ENCODE assay signal across 8 cellular contexts in genomic region chr22:29359469-29359868, GRCh38. TPM values are rescaled to one million over a fixed set of nuclear protein-coding genes. Genes with fewer than 3 reads are reported as not detected.
DNase-seq lines count a peak whose midpoint lies in the region; ATAC-seq and TF ChIP-seq lines count a peak whose summit lies in the region.

No MANE protein-coding gene starts in this region.

- H3K27ac ChIP-seq in Peyer's patch, result no peak overlapping the region

- DNase-seq in ELR (ENCODE audit: low read depth) (peak; percentile 81), Peyer's patch (peak in 2 of 3 donors; percentile 58 to 63), nucleus accumbens (lab: John Stamatoyannopoulos, UW) (peak in 32 of 56 donors; percentile 12 to 72 (median 32)), NCI-H187 treated with DMSO at 0.1 percent for 48 hours (lab: John Stamatoyannopoulos, UW) (no peak), NCI-H1436 (lab: John Stamatoyannopoulos, UW) (no peak), SIG-M5 (lab: John Stamatoyannopoulos, UW) (no peak)
- no peak for DNase-seq in stimulated activated CD4-positive, alpha-beta T cell treated with anti-CD3 and anti-CD28 coated beads, Interleukin-2, amount 100 ng/mL, for 48 hours

- peak; percentile 30 for ATAC-seq in esophagus mucosa

- TF ChIP-seq CTCF in Peyer's patch (IDR thresholded peaks at IDR 0.05), result peak in 4 of 6 experiments; percentile 26 to 52 (median 43)

- H3K27me3 ChIP-seq in Peyer's patch, result no peaks in the 10 kb centered on the region

- peaks cover 0 to 5% (median 0%) of the 10 kb centered on the region in 4 donors for H3K4me1 ChIP-seq in Peyer's patch

- no peaks in the 10 kb centered on the region for H3K9me3 ChIP-seq in Peyer's patch

- H3K4me3 ChIP-seq in Peyer's patch, result no peak overlapping the region

- H3K36me3 ChIP-seq in Peyer's patch, result peaks cover 0 to 65% (median 4%) of the 10 kb centered on the region in 3 donors

- TF ChIP-seq POLR2A in Peyer's patch (IDR thresholded peaks at IDR 0.05), result no peak

RNA-seq across cellular contexts. Expression of gene AP1B1, which starts 28.9 kb away (rescaled TPM):
- total RNA-seq in Peyer's patch (100 to 1,000 TPM; 109 to 135 (median 124) TPM), esophagus mucosa (80.8 TPM)

RNA-seq across cellular contexts. Expression of gene RASL10A, which starts 44.0 kb away (rescaled TPM):
- 1 to 10 TPM in 2 of 4 donors, under 1 TPM in 1, not detected in 1; 0.85 to 9.0 (median 5.6) TPM for total RNA-seq in Peyer's patch
- total RNA-seq in esophagus mucosa, result 0.88 TPM

RNA-seq across cellular contexts. Expression of gene GAS2L1, which starts 53.0 kb away (rescaled TPM):
- total RNA-seq in Peyer's patch, result 10 to 100 TPM; 20.6 to 63.1 (median 35.6) TPM
- total RNA-seq in esophagus mucosa, result 27.7 TPM

Comparison
In these comparisons a context has a peak if more than half of its experiments do, and no peak if none do; other contexts are left out.
1. DNase-seq: peak in ELR (single experiment), Peyer's patch (2 of 3) and nucleus accumbens (32 of 56); none in NCI-H187 treated with DMSO at 0.1 percent for 48 hours (single experiment), stimulated activated CD4-positive, alpha-beta T cell treated with anti-CD3 and anti-CD28 coated beads, Interleukin-2, amount 100 ng/mL, for 48 hours (0 of 2), NCI-H1436 (single experiment) and SIG-M5 (single experiment).